Comparison of ENCODE assay signal across 10 cellular contexts in genomic region chr14:37593496-37594237, GRCh38. TPM values are rescaled to one million over a fixed set of nuclear protein-coding genes. Genes with fewer than 3 reads are reported as not detected.
DNase-seq lines count a peak whose midpoint lies in the region; ATAC-seq and TF ChIP-seq lines count a peak whose summit lies in the region.
"Had no signal": no experiment of that assay in that cellular context is flagged by ENCODE, and none has a peak within 500 bp of the region (broad histone marks: within the 10 kb centered on the region; RNA-seq: fewer than 3 reads in every experiment).

No MANE protein-coding gene starts in this region.

- no peak overlapping the region for H3K27ac ChIP-seq in SJCRH30
- H3K27ac ChIP-seq in fibroblast of lung (ENCODE audit: insufficient read depth, low read length) = no peak overlapping the region
- no peak overlapping the region for H3K27ac ChIP-seq in smooth muscle cell (ENCODE audit: low read depth)
- H3K27ac ChIP-seq: BLaER1 had no signal

- ATAC-seq in HG03097 (IDR thresholded peaks at IDR 0.05; ENCODE audit: low FRiP score, unreplicated experiment) = no peak

- peak overlapping the region; percentile 62 for H3K4me3 ChIP-seq in SJCRH30
- H3K4me3 ChIP-seq in fibroblast of lung (replicated peaks in 1 of 4; ENCODE audit: control extremely low read depth in 1 of 4, insufficient read depth in 1 of 4, low read depth in 3 of 4, low read length in 4 of 4) = peak overlapping the region in 2 of 4 experiments; percentile 62 to 71
- H3K4me3 ChIP-seq in smooth muscle cell = peak overlapping the region; percentile 70
- H3K4me3 ChIP-seq: BLaER1 had no signal

- no peaks in the 10 kb centered on the region for H3F3A ChIP-seq in smooth muscle cell (ENCODE audit: low read depth)

- no peaks in the 10 kb centered on the region for H3K9me3 ChIP-seq in SJCRH30 (replicated peaks)
- no peaks in the 10 kb centered on the region for H3K9me3 ChIP-seq in fibroblast of lung (ENCODE audit: control insufficient read depth, insufficient read depth, low read depth, low read length)
- H3K9me3 ChIP-seq in smooth muscle cell (replicated peaks; ENCODE audit: low read depth) = no peaks in the 10 kb centered on the region

- H3K36me3 ChIP-seq in SJCRH30 = no peaks in the 10 kb centered on the region
- no peaks in the 10 kb centered on the region for H3K36me3 ChIP-seq in fibroblast of lung (ENCODE audit: control insufficient read depth, insufficient read depth, low read length)
- no peaks in the 10 kb centered on the region for H3K36me3 ChIP-seq in smooth muscle cell (ENCODE audit: low read depth)
- H3K36me3 ChIP-seq: BLaER1 had no signal

- peak overlapping the region; percentile 74 for H3K27ac Mint-ChIP-seq in T-helper 1 cell treated with Interleukin-12 subunit alpha and Interleukin-12 subunit beta and Interleukin-4 antibody, amounts not matched to agents 30 μg/mL and 1 μg/mL, for 36 hours

- H2AFZ ChIP-seq in fibroblast of lung (ENCODE audit: low read length) (no peak overlapping the region), smooth muscle cell (ENCODE audit: low read depth) (no peak overlapping the region)

- H3K4me3 Mint-ChIP-seq in T-helper 1 cell treated with Interleukin-12 subunit alpha and Interleukin-12 subunit beta and Interleukin-4 antibody, amounts not matched to agents 30 μg/mL and 1 μg/mL, for 36 hours = peak overlapping the region; percentile 42

- no peak for TF ChIP-seq CTCF in fibroblast of lung (conservative IDR thresholded peaks at IDR 0.05 in 1 of 2, IDR thresholded peaks at IDR 0.05 in 1 of 2; ENCODE audit: low read depth in 1 of 2, low read length in 2 of 2)
- no peak for TF ChIP-seq CTCF in smooth muscle cell (IDR thresholded peaks at IDR 0.05; ENCODE audit: borderline replicate concordance, insufficient read depth, poor library complexity, severe bottlenecking)

- H4K20me1 ChIP-seq in fibroblast of lung (ENCODE audit: control insufficient read depth, extremely low read depth, insufficient read depth, low read length) (no peaks in the 10 kb centered on the region), smooth muscle cell (ENCODE audit: low read depth) (no peaks in the 10 kb centered on the region)
- H4K20me1 ChIP-seq: BLaER1 had no signal

- 27% methylated on average over 14 of the region's 14 CpGs for WGBS in smooth muscle cell (ENCODE audit: low lambda C conversion rate)

- no peaks in the 10 kb centered on the region for H3K4me1 ChIP-seq in SJCRH30
- no peaks in the 10 kb centered on the region for H3K4me1 ChIP-seq in fibroblast of lung (ENCODE audit: control insufficient read depth, extremely low read depth, insufficient read depth, low read length)
- H3K4me1 ChIP-seq in smooth muscle cell (ENCODE audit: low read depth) = peaks cover 18% of the 10 kb centered on the region
- H3K4me1 ChIP-seq: BLaER1 had no signal

- H3K79me2 ChIP-seq in fibroblast of lung (ENCODE audit: control insufficient read depth, insufficient read depth, low read length) = no peaks in the 10 kb centered on the region
- no peaks in the 10 kb centered on the region for H3K79me2 ChIP-seq in smooth muscle cell (ENCODE audit: low read depth)

- DNase-seq in T-helper 1 cell (no peak), SJCRH30 (no peak), fibroblast of lung (ENCODE audit: low read depth in 2 of 2) (no peak), smooth muscle cell (lab: John Stamatoyannopoulos, UW; ENCODE audit: unreplicated experiment) (no peak), midbrain (lab: John Stamatoyannopoulos, UW) (no peak), DMS153 treated with DMSO at 0.1 percent for 48 hours (lab: John Stamatoyannopoulos, UW; ENCODE audit: unreplicated experiment) (no peak)

- H3K36me3 Mint-ChIP-seq in T-helper 1 cell treated with Interleukin-12 subunit alpha and Interleukin-12 subunit beta and Interleukin-4 antibody, amounts not matched to agents 30 μg/mL and 1 μg/mL, for 36 hours (ENCODE audit: low read depth) = peaks cover 9% of the 10 kb centered on the region

- no peaks in the 10 kb centered on the region for H3K9me3 Mint-ChIP-seq in T-helper 1 cell treated with Interleukin-12 subunit alpha and Interleukin-12 subunit beta and Interleukin-4 antibody, amounts not matched to agents 30 μg/mL and 1 μg/mL, for 36 hours

- H3K4me2 ChIP-seq in fibroblast of lung (ENCODE audit: extremely low read depth, insufficient read depth, low read length) (peak overlapping the region; percentile 56), smooth muscle cell (peak overlapping the region; percentile 96)
- H3K4me2 ChIP-seq: BLaER1 had no signal

- H3K9ac ChIP-seq in fibroblast of lung (ENCODE audit: insufficient read depth, low read length) (no peak overlapping the region), smooth muscle cell (ENCODE audit: low read depth) (no peak overlapping the region)
- H3K9ac ChIP-seq: BLaER1 had no signal

- peaks cover 8% of the 10 kb centered on the region for H3K4me1 Mint-ChIP-seq in T-helper 1 cell treated with Interleukin-12 subunit alpha and Interleukin-12 subunit beta and Interleukin-4 antibody, amounts not matched to agents 30 μg/mL and 1 μg/mL, for 36 hours (ENCODE audit: low read depth)

- no peaks in the 10 kb centered on the region for H3K27me3 ChIP-seq in SJCRH30
- H3K27me3 ChIP-seq in fibroblast of lung (ENCODE audit: control insufficient read depth, insufficient read depth, low read length) = peaks cover 79% of the 10 kb centered on the region
- H3K27me3 ChIP-seq in smooth muscle cell (ENCODE audit: low read depth) = peaks cover 97% of the 10 kb centered on the region
- H3K27me3 ChIP-seq: BLaER1 had no signal

- peaks cover 83% of the 10 kb centered on the region for H3K27me3 Mint-ChIP-seq in T-helper 1 cell treated with Interleukin-12 subunit alpha and Interleukin-12 subunit beta and Interleukin-4 antibody, amounts not matched to agents 30 μg/mL and 1 μg/mL, for 36 hours (ENCODE audit: low read depth)

RNA-seq across cellular contexts. Expression of gene FOXA1, which starts 1.4 kb away (rescaled TPM):
- 1.5 and 2.5 TPM in 2 replicates for total RNA-seq in SJCRH30 (2014; rRNA removed; shearing (Covaris generic))
- total RNA-seq in fibroblast of lung (under 0.01 TPM in 2 replicates), smooth muscle cell (0.18 and 0.99 TPM in 2 replicates)
- polyA plus RNA-seq in fibroblast of lung (0.03 and 0.09 TPM in 2 replicates), smooth muscle cell (0.74 TPM in 1 of 2 replicates, not detected in the other)
- polyA plus RNA-seq in fibroblast of lung (2012) = 0.05 TPM in 1 of 2 replicates, not detected in the other
- 0.19 TPM in 1 of 2 replicates, not detected in the other for polyA minus RNA-seq in fibroblast of lung (ENCODE audit: low replicate concordance)
- total RNA-seq: lung microvascular endothelial cell had no signal

RNA-seq across cellular contexts. Expression of gene TTC6, which starts 1.8 kb away (rescaled TPM):
- 0.06 and 0.08 TPM in 2 replicates for total RNA-seq in SJCRH30 (2014; rRNA removed; shearing (Covaris generic))
- total RNA-seq in fibroblast of lung (under 0.01 and 0.17 TPM in 2 replicates), smooth muscle cell (not detected in 2 replicates)
- polyA plus RNA-seq in fibroblast of lung (not detected in 2 replicates), smooth muscle cell (not detected in 2 replicates)
- polyA plus RNA-seq in fibroblast of lung (2012) = not detected in 2 replicates
- polyA minus RNA-seq in fibroblast of lung (ENCODE audit: low replicate concordance) = not detected in 2 replicates
- total RNA-seq: lung microvascular endothelial cell had no signal
